In the genomic region with DNA sequence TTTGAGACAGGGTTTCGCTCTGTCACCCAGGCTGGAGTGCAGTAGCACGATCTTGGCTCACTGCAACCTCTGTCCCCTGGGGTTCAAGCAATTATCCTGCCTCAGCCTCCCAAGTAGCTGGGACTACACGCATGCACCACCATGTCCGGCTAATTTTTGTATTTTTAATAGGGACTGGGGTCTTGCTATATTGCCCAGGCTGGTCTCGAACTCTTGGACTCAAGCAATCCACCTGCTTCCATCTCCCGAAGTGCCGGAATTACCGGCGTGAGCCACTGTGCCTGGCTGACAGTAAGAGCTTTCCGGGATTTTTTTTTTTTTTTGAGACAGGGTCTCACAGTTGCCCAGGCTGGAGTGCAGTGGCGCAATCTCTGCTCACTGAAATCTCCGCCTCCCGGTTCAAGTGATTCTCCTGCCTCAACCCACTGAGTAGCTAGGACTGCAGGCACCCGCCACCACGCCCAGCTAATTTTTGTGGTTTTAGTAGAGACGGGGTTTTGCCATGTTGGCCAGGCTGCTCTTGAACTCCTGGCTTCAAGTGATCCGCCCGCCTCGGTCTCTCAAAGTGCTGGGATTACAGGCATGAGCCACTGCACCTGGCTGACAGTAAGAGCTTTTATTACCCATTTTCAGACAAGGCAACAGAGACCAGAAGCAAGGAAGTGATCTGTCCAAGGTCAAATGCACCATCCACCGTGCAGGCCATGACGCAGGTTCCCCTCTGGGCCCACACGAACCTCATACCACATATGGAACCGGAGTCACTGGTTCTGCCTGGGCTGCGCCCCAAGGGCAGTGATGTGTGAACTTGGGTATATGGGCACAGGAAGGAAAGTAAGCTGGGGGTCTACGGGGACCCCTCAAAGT, we compare ENCODE assay signal across 10 cellular contexts. TPM values are rescaled to one million over a fixed set of nuclear protein-coding genes. Genes with fewer than 3 reads are reported as not detected.
DNase-seq lines count a peak whose midpoint lies in the region; ATAC-seq, FAIRE-seq and TF ChIP-seq lines count a peak whose summit lies in the region.
"Had no signal": no experiment of that assay in that cellular context is flagged by ENCODE, and none has a peak within 500 bp of the region (broad histone marks: within the 10 kb centered on the region; RNA-seq: fewer than 3 reads in every experiment).

No MANE protein-coding gene starts in this region.

- H3K27me3 ChIP-seq in BLaER1 treated with 17β-estradiol and CSF1 and Interleukin-3, amounts not matched to agents 10 nM and 100 nM: peaks cover 3 to 8% (median 5%) of the 10 kb centered on the region in 11 experiments; a peak in 21 of 22 replicates

- TF ChIP-seq POLR2A in GM12891 (IDR thresholded peaks at IDR 0.05; ENCODE audit: low read depth, low read length): no peak

- H3K27ac Mint-ChIP-seq in activated CD8-positive, alpha-beta T cell treated with anti-CD3 and anti-CD28 coated beads for 36 hours: peak overlapping the region; percentile 98
- peak overlapping the region; percentile 99 for H3K27ac Mint-ChIP-seq in memory B cell

- FAIRE-seq in GM12891 (lab: Jason Lieb, UNC) (peak; percentile 82), frontal cortex (lab: Jason Lieb, UNC) (no peak), urothelium cell line (lab: Jason Lieb, UNC) (no peak)

- no peak for TF ChIP-seq CTCF in activated CD8-positive, alpha-beta T cell treated with anti-CD3 and anti-CD28 coated beads for 36 hours (IDR thresholded peaks at IDR 0.05)
- no peak for TF ChIP-seq CTCF in omental fat pad (IDR thresholded peaks at IDR 0.05)

- peaks cover 0 to 22% (median 12%) of the 10 kb centered on the region in 11 experiments; a peak in 14 of 22 replicates for H3K36me3 ChIP-seq in BLaER1 treated with 17β-estradiol and CSF1 and Interleukin-3, amounts not matched to agents 10 nM and 100 nM

- no peaks in the 10 kb centered on the region for H4K20me1 ChIP-seq in BLaER1 treated with 17β-estradiol and CSF1 and Interleukin-3, amounts not matched to agents 10 nM and 100 nM

- peak overlapping the region; percentile 46 for H3K4me3 Mint-ChIP-seq in activated CD8-positive, alpha-beta T cell treated with anti-CD3 and anti-CD28 coated beads for 36 hours
- H3K4me3 Mint-ChIP-seq in memory B cell: peak overlapping the region; percentile 76

- H3K4me2 ChIP-seq in BLaER1 treated with 17β-estradiol and CSF1 and Interleukin-3, amounts not matched to agents 10 nM and 100 nM: peak overlapping the region; percentile 95 to 99 (median 97)

- peaks cover 78 to 100% (median 96%) of the 10 kb centered on the region in 10 experiments for H3K4me1 ChIP-seq in BLaER1 treated with 17β-estradiol and CSF1 and Interleukin-3, amounts not matched to agents 10 nM and 100 nM

- no peak for ATAC-seq in activated CD8-positive, alpha-beta T cell treated with anti-CD3 and anti-CD28 coated beads for 36 hours
- peak; percentile 67 for ATAC-seq in memory B cell (ENCODE audit: low read depth)
- no peak for ATAC-seq in GM18907 (IDR thresholded peaks at IDR 0.05; ENCODE audit: unreplicated experiment)
- ATAC-seq in omental fat pad (ENCODE audit: low FRiP score): no peak

- H3K36me3 Mint-ChIP-seq in activated CD8-positive, alpha-beta T cell treated with anti-CD3 and anti-CD28 coated beads for 36 hours (ENCODE audit: low read depth): peaks cover 7% of the 10 kb centered on the region
- H3K36me3 Mint-ChIP-seq in memory B cell: peaks cover 14% of the 10 kb centered on the region

- peak overlapping the region; percentile 74 to 85 (median 83); a peak in 21 of 22 replicates for H3K9ac ChIP-seq in BLaER1 treated with 17β-estradiol and CSF1 and Interleukin-3, amounts not matched to agents 10 nM and 100 nM

- CTCF ChIA-PET in activated CD8-positive, alpha-beta T cell treated with anti-CD3 and anti-CD28 coated beads for 36 hours (lab: Charles Lee): interaction anchor here (0.6 to 1.3 kb wide), 3 partner anchors 14 to 512 kb away, joined by 3 to 4 read pairs (median 3); partner anchors contain the start of gene IL27RA

- no peaks in the 10 kb centered on the region for H3K27me3 Mint-ChIP-seq in activated CD8-positive, alpha-beta T cell treated with anti-CD3 and anti-CD28 coated beads for 36 hours
- H3K27me3 Mint-ChIP-seq in memory B cell: no peaks in the 10 kb centered on the region

- H3K27ac ChIP-seq in BLaER1 treated with 17β-estradiol and CSF1 and Interleukin-3, amounts not matched to agents 10 nM and 100 nM: peak overlapping the region; percentile 90 to 96 (median 94)

- H3K9me3 Mint-ChIP-seq in activated CD8-positive, alpha-beta T cell treated with anti-CD3 and anti-CD28 coated beads for 36 hours: no peaks in the 10 kb centered on the region
- no peaks in the 10 kb centered on the region for H3K9me3 Mint-ChIP-seq in memory B cell

- intact Hi-C loops in activated CD8-positive, alpha-beta T cell treated with anti-CD3 and anti-CD28 coated beads for 36 hours (cut with micrococcal nuclease): no loop called here

- peaks cover 65% of the 10 kb centered on the region for H3K4me1 Mint-ChIP-seq in activated CD8-positive, alpha-beta T cell treated with anti-CD3 and anti-CD28 coated beads for 36 hours (ENCODE audit: low read depth)
- peaks cover 54% of the 10 kb centered on the region for H3K4me1 Mint-ChIP-seq in memory B cell

- H3K4me3 ChIP-seq in BLaER1 treated with 17β-estradiol and CSF1 and Interleukin-3, amounts not matched to agents 10 nM and 100 nM: peak overlapping the region in 7 of 10 experiments; percentile 17 to 53 (median 27); a peak in 8 of 20 replicates

- H3K9me3 ChIP-seq in BLaER1 treated with 17β-estradiol and CSF1 and Interleukin-3, amounts not matched to agents 10 nM and 100 nM (replicated peaks in 1 of 11): no peaks in the 10 kb centered on the region

- DNase-seq in GM12891 (ENCODE audit: insufficient read length, low spot score) (no peak), memory B cell (ENCODE audit: low spot score in 2 of 2) (peak in 1 of 2 donors; percentile 78), frontal cortex (ENCODE audit: low spot score in 2 of 2) (no peak), urothelium cell line (ENCODE audit: low spot score) (no peak), omental fat pad (ENCODE audit: low spot score) (no peak)
- peak; percentile 44 for DNase-seq in activated CD8-positive, alpha-beta T cell treated with anti-CD3 and anti-CD28 coated beads for 36 hours

- POLR2A ChIA-PET in activated CD8-positive, alpha-beta T cell treated with anti-CD3 and anti-CD28 coated beads for 36 hours (lab: Charles Lee): interaction anchor here (0.8 to 8.5 kb wide), 7 partner anchors 9 to 130 kb away, joined by 4 to 96 read pairs (median 6); partner anchors contain the start of genes DCAF15, IL27RA and RFX1

TF ChIP-seq in GM12891, 5 proteins besides CTCF, POLR2A, EP300 and RAD21:
- TF ChIP-seq TAF1 (IDR thresholded peaks at IDR 0.05; ENCODE audit: low read depth, low read length) (no peak), POU2F2 (IDR thresholded peaks at IDR 0.05; ENCODE audit: low read depth, low read length) (no peak), SPI1 (IDR thresholded peaks at IDR 0.05; ENCODE audit: low read depth, low read length) (peak; percentile 38; the same call in 1 of the 2 replicates), PAX5 (IDR thresholded peaks at IDR 0.05; ENCODE audit: insufficient read depth, low read length, severe bottlenecking) (no peak), POLR2AphosphoS5 (IDR thresholded peaks at IDR 0.05; ENCODE audit: low read depth, low read length) (no peak)

RNA-seq across cellular contexts. Expression of gene RFX1, which starts 21.0 kb away (rescaled TPM):
- polyA plus RNA-seq in GM12891 (2012; ENCODE audit: low read depth, missing spikeins): 3.4 TPM
- 10 to 100 TPM; 13.3 to 14.1 TPM for total RNA-seq in activated CD8-positive, alpha-beta T cell treated with anti-CD3 and anti-CD28 coated beads for 36 hours
- total RNA-seq in frontal cortex (1.2 TPM), omental fat pad (1 to 10 TPM; 2.8 to 7.6 (median 3.2) TPM)

RNA-seq across cellular contexts. Expression of gene DCAF15, which starts 32.8 kb away (rescaled TPM):
- 30.0 TPM for polyA plus RNA-seq in GM12891 (2012; ENCODE audit: low read depth, missing spikeins)
- 10 to 100 TPM; 51.3 to 51.9 TPM for total RNA-seq in activated CD8-positive, alpha-beta T cell treated with anti-CD3 and anti-CD28 coated beads for 36 hours
- total RNA-seq in frontal cortex (13.0 TPM), omental fat pad (10 to 100 TPM in 3 of 4 donors, 1 to 10 TPM in 1; 8.9 to 22.9 (median 11.9) TPM)

RNA-seq across cellular contexts. Expression of gene RLN3, which starts 42.8 kb away (rescaled TPM):
- polyA plus RNA-seq in GM12891 (2012; ENCODE audit: low read depth, missing spikeins): not detected
- total RNA-seq in activated CD8-positive, alpha-beta T cell treated with anti-CD3 and anti-CD28 coated beads for 36 hours: not detected
- total RNA-seq in frontal cortex: not detected
- not detected for total RNA-seq in omental fat pad
- total RNA-seq: M059J, urinary bladder had no signal
- polyA plus RNA-seq: urinary bladder had no signal

RNA-seq across cellular contexts. Expression of gene IL27RA, which starts 46.5 kb away (rescaled TPM):
- 18.4 TPM for polyA plus RNA-seq in GM12891 (2012; ENCODE audit: low read depth, missing spikeins)
- 10 to 100 TPM; 46.5 to 48.2 TPM for total RNA-seq in activated CD8-positive, alpha-beta T cell treated with anti-CD3 and anti-CD28 coated beads for 36 hours
- total RNA-seq in frontal cortex (5.7 TPM), omental fat pad (10 to 100 TPM in 1 of 4 donors, 1 to 10 TPM in 3; 4.5 to 12.8 (median 6.3) TPM)

RNA-seq across cellular contexts. Expression of gene PODNL1, which starts 46.9 kb away (rescaled TPM):
- polyA plus RNA-seq in GM12891 (2012; ENCODE audit: low read depth, missing spikeins): 0.08 TPM
- not detected for total RNA-seq in activated CD8-positive, alpha-beta T cell treated with anti-CD3 and anti-CD28 coated beads for 36 hours
- 0.41 TPM for total RNA-seq in frontal cortex
- total RNA-seq in omental fat pad: not detected
